Comparison of ENCODE assay signal across 1 cellular context in the genomic region with DNA sequence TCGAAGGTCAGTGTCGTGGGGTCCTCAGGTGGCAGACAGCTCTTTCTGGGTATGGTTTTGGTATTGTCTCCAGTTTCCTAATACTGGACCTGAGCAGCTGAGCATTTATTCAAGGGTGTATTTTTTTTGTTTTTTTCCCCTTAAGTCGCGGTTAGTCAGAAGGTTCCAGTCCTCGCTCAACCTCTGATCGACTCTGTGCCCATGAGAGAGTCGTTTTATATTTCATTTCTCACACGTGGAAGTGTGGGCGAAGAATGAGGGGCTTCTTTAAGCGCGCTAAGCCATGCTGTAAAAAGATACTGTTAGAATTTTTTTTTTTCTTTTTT.
A peak's percentile ranks its signal among the peaks of the same experiment; 100 is the strongest.
TF ChIP-seq lines count a peak whose summit lies in the region.

No MANE protein-coding gene starts in this region.

TF ChIP-seq in HepG2, 621 proteins besides CTCF, POLR2A, EP300 and RAD21 (continued from another document and continues in another):
- TF ChIP-seq ZUFSP (CRISPR knock-in tag; IDR thresholded peaks at IDR 0.05; ENCODE audit: borderline replicate concordance) (no peak), ZNF547 (CRISPR knock-in tag; IDR thresholded peaks at IDR 0.05) (no peak), RELA (CRISPR knock-in tag; IDR thresholded peaks at IDR 0.05) (no peak), ZNF644 (CRISPR knock-in tag; IDR thresholded peaks at IDR 0.05; ENCODE audit: low read depth) (no peak), IKZF1 (IDR thresholded peaks at IDR 0.05) (no peak), ZNF292 (CRISPR knock-in tag; IDR thresholded peaks at IDR 0.05; ENCODE audit: borderline replicate concordance, low read depth) (peak; percentile 16), SYNCRIP (IDR thresholded peaks at IDR 0.05; ENCODE audit: insufficient read depth, low read depth, low read length) (no peak), ZNF75D (CRISPR knock-in tag; IDR thresholded peaks at IDR 0.05; ENCODE audit: borderline replicate concordance) (0 out of 2 replicates have a peak, but pooled peaks have one; percentile 68), IRF9 (CRISPR knock-in tag; IDR thresholded peaks at IDR 0.05; ENCODE audit: borderline replicate concordance) (no peak), GABPA (IDR thresholded peaks at IDR 0.05; ENCODE audit: low read depth, low read length) (no peak), GABPA (CRISPR knock-in tag; IDR thresholded peaks at IDR 0.05; ENCODE audit: low read depth) (no peak), DNMT1 (CRISPR knock-in tag; IDR thresholded peaks at IDR 0.05) (no peak), TOE1 (CRISPR knock-in tag; IDR thresholded peaks at IDR 0.05) (0 out of 2 replicates have a peak, but pooled peaks have one; percentile 17), TMF1 (CRISPR knock-in tag; IDR thresholded peaks at IDR 0.05; ENCODE audit: low read depth) (no peak), CEBPZ (IDR thresholded peaks at IDR 0.05; ENCODE audit: low read length) (no peak), ESRRA (CRISPR knock-in tag; IDR thresholded peaks at IDR 0.05; ENCODE audit: low read depth) (no peak), RFX3 (CRISPR knock-in tag; IDR thresholded peaks at IDR 0.05) (peak; percentile 1; the same call in 1 of the 2 replicates), ZNF660 (CRISPR knock-in tag; IDR thresholded peaks at IDR 0.05; ENCODE audit: borderline replicate concordance, low read depth) (peak; percentile 8; the same call in 1 of the 2 replicates), ZNF879 (CRISPR knock-in tag; IDR thresholded peaks at IDR 0.05) (no peak), HNRNPH1 (optimal IDR thresholded peaks at IDR 0.05; ENCODE audit: low read depth, low read length) (no peak), ZNF337 (CRISPR knock-in tag; IDR thresholded peaks at IDR 0.05; ENCODE audit: borderline replicate concordance, low read depth) (no peak), ZNF256 (CRISPR knock-in tag; conservative IDR thresholded peaks at IDR 0.05) (no peak), HDAC6 (IDR thresholded peaks at IDR 0.05; ENCODE audit: low read depth, low read length) (no peak), ZNF567 (CRISPR knock-in tag; IDR thresholded peaks at IDR 0.05; ENCODE audit: borderline replicate concordance) (no peak), POLR2AphosphoS2 (IDR thresholded peaks at IDR 0.05; ENCODE audit: low read depth, low read length) (no peak), SP5 (CRISPR knock-in tag; IDR thresholded peaks at IDR 0.05; ENCODE audit: borderline replicate concordance, low read depth) (no peak), DZIP1 (CRISPR knock-in tag; IDR thresholded peaks at IDR 0.05) (no peak), ZNF24 (IDR thresholded peaks at IDR 0.05) (no peak), ZNF766 (CRISPR knock-in tag; IDR thresholded peaks at IDR 0.05; ENCODE audit: borderline replicate concordance) (no peak), AKAP8 (CRISPR knock-in tag; IDR thresholded peaks at IDR 0.05) (no peak), ZNF235 (CRISPR knock-in tag; IDR thresholded peaks at IDR 0.05; ENCODE audit: borderline replicate concordance) (no peak), ZNF720 (CRISPR knock-in tag; IDR thresholded peaks at IDR 0.05) (no peak), FOXA1 (IDR thresholded peaks at IDR 0.05) (no peak), FOXA1 (CRISPR knock-in tag; IDR thresholded peaks at IDR 0.05) (no peak), ZNF615 (CRISPR knock-in tag; IDR thresholded peaks at IDR 0.05; ENCODE audit: borderline replicate concordance) (0 out of 2 replicates have a peak, but pooled peaks have one; percentile 93), GZF1 (CRISPR knock-in tag; IDR thresholded peaks at IDR 0.05) (no peak; the same call in 1 of the 2 replicates), ASH2L (IDR thresholded peaks at IDR 0.05; ENCODE audit: insufficient read length, low read depth, low read length) (peak; percentile 69), ZNF263 (CRISPR knock-in tag; IDR thresholded peaks at IDR 0.05) (no peak), KMT2B (CRISPR knock-in tag; IDR thresholded peaks at IDR 0.05) (no peak), MAZ (IDR thresholded peaks at IDR 0.05; ENCODE audit: borderline replicate concordance, low read depth, low read length) (no peak), MAZ (CRISPR knock-in tag; IDR thresholded peaks at IDR 0.05; ENCODE audit: low read depth) (no peak)
- TF ChIP-seq, protein P1, sequence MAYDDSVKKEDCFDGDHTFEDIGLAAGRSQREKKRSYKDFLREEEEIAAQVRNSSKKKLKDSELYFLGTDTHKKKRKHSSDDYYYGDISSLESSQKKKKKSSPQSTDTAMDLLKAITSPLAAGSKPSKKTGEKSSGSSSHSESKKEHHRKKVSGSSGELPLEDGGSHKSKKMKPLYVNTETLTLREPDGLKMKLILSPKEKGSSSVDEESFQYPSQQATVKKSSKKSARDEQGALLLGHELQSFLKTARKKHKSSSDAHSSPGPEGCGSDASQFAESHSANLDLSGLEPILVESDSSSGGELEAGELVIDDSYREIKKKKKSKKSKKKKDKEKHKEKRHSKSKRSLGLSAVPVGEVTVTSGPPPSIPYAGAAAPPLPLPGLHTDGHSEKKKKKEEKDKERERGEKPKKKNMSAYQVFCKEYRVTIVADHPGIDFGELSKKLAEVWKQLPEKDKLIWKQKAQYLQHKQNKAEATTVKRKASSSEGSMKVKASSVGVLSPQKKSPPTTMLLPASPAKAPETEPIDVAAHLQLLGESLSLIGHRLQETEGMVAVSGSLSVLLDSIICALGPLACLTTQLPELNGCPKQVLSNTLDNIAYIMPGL (CRISPR knock-in tag; IDR thresholded peaks at IDR 0.05; ENCODE audit: borderline replicate concordance in 1 of 2, low read depth in 1 of 2) = 0 out of 4 replicates have a peak, but pooled peaks of 1 of the 2 experiments have one; percentile 17
- TF ChIP-seq, protein P2, sequence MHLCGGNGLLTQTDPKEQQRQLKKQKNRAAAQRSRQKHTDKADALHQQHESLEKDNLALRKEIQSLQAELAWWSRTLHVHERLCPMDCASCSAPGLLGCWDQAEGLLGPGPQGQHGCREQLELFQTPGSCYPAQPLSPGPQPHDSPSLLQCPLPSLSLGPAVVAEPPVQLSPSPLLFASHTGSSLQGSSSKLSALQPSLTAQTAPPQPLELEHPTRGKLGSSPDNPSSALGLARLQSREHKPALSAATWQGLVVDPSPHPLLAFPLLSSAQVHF (CRISPR knock-in tag; IDR thresholded peaks at IDR 0.05) = peak; percentile 11; the same call in 1 of the 2 replicates
- TF ChIP-seq, protein P3, sequence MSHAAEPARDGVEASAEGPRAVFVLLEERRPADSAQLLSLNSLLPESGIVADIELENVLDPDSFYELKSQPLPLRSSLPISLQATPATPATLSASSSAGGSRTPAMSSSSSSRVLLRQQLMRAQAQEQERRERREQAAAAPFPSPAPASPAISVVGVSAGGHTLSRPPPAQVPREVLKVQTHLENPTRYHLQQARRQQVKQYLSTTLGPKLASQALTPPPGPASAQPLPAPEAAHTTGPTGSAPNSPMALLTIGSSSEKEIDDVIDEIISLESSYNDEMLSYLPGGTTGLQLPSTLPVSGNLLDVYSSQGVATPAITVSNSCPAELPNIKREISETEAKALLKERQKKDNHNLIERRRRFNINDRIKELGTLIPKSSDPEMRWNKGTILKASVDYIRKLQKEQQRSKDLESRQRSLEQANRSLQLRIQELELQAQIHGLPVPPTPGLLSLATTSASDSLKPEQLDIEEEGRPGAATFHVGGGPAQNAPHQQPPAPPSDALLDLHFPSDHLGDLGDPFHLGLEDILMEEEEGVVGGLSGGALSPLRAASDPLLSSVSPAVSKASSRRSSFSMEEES (CRISPR knock-in tag; IDR thresholded peaks at IDR 0.05) = no peak
- TF ChIP-seq, protein P4, sequence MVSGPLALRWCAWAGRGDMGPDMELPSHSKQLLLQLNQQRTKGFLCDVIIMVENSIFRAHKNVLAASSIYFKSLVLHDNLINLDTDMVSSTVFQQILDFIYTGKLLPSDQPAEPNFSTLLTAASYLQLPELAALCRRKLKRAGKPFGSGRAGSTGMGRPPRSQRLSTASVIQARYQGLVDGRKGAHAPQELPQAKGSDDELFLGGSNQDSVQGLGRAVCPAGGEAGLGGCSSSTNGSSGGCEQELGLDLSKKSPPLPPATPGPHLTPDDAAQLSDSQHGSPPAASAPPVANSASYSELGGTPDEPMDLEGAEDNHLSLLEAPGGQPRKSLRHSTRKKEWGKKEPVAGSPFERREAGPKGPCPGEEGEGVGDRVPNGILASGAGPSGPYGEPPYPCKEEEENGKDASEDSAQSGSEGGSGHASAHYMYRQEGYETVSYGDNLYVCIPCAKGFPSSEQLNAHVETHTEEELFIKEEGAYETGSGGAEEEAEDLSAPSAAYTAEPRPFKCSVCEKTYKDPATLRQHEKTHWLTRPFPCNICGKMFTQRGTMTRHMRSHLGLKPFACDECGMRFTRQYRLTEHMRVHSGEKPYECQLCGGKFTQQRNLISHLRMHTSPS (CRISPR knock-in tag; IDR thresholded peaks at IDR 0.05; ENCODE audit: low read depth) = no peak; the same call in 1 of the 2 replicates
- TF ChIP-seq, protein P5, sequence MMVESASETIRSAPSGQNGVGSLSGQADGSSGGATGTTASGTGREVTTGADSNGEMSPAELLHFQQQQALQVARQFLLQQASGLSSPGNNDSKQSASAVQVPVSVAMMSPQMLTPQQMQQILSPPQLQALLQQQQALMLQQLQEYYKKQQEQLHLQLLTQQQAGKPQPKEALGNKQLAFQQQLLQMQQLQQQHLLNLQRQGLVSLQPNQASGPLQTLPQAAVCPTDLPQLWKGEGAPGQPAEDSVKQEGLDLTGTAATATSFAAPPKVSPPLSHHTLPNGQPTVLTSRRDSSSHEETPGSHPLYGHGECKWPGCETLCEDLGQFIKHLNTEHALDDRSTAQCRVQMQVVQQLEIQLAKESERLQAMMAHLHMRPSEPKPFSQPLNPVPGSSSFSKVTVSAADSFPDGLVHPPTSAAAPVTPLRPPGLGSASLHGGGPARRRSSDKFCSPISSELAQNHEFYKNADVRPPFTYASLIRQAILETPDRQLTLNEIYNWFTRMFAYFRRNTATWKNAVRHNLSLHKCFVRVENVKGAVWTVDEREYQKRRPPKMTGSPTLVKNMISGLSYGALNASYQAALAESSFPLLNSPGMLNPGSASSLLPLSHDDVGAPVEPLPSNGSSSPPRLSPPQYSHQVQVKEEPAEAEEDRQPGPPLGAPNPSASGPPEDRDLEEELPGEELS (CRISPR knock-in tag; IDR thresholded peaks at IDR 0.05) = no peak
- TF ChIP-seq, protein P6, sequence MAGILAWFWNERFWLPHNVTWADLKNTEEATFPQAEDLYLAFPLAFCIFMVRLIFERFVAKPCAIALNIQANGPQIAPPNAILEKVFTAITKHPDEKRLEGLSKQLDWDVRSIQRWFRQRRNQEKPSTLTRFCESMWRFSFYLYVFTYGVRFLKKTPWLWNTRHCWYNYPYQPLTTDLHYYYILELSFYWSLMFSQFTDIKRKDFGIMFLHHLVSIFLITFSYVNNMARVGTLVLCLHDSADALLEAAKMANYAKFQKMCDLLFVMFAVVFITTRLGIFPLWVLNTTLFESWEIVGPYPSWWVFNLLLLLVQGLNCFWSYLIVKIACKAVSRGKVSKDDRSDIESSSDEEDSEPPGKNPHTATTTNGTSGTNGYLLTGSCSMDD (CRISPR knock-in tag; IDR thresholded peaks at IDR 0.05) = no peak
